In genomic region chr11:117998201-117998579, GRCh38 we compare ENCODE assay signal across 13 cellular contexts. TPM values are rescaled to one million over a fixed set of nuclear protein-coding genes. Genes with fewer than 3 reads are reported as not detected.
DNase-seq lines count a peak whose midpoint lies in the region; ATAC-seq and TF ChIP-seq lines count a peak whose summit lies in the region.
"Had no signal": no experiment of that assay in that cellular context is flagged by ENCODE, and none has a peak within 500 bp of the region (broad histone marks: within the 10 kb centered on the region; RNA-seq: fewer than 3 reads in every experiment).

No MANE protein-coding gene starts in this region.

- intact Hi-C loops in posterior vena cava (cut with DNase I) = no loop called here

- H3K4me3 ChIP-seq in tibial nerve = no peak overlapping the region

- peak overlapping the region; percentile 54 for H3K4me3 Mint-ChIP-seq in activated T-helper 17 cell treated with anti-CD3 and anti-CD28 coated beads, Interleukin-2, amount 50 U/mL, for 72 hours
- no peak overlapping the region for H3K4me3 Mint-ChIP-seq in osteocyte (ENCODE audit: unreplicated experiment)

- no peaks in the 10 kb centered on the region for H3K27me3 ChIP-seq in tibial nerve

- H3K4me1 Mint-ChIP-seq in activated T-helper 17 cell treated with anti-CD3 and anti-CD28 coated beads, Interleukin-2, amount 50 U/mL, for 72 hours = peaks cover 48% of the 10 kb centered on the region
- no peaks in the 10 kb centered on the region for H3K4me1 Mint-ChIP-seq in osteocyte (ENCODE audit: unreplicated experiment)

- no peaks in the 10 kb centered on the region for H3K27me3 Mint-ChIP-seq in activated T-helper 17 cell treated with anti-CD3 and anti-CD28 coated beads, Interleukin-2, amount 50 U/mL, for 72 hours
- H3K27me3 Mint-ChIP-seq in osteocyte (ENCODE audit: unreplicated experiment) = no peaks in the 10 kb centered on the region

- TF ChIP-seq CTCF in GM13977 (IDR thresholded peaks at IDR 0.05; ENCODE audit: extremely low read depth, insufficient read depth, missing control alignments) = no peak
- TF ChIP-seq CTCF in osteocyte (IDR thresholded peaks at IDR 0.05) = no peak
- no peak for TF ChIP-seq CTCF in tibial nerve (IDR thresholded peaks at IDR 0.05)

- ATAC-seq in GM19463 (IDR thresholded peaks at IDR 0.05; ENCODE audit: unreplicated experiment) (peak; percentile 58), HG03066 (IDR thresholded peaks at IDR 0.05; ENCODE audit: low read depth, unreplicated experiment) (peak; percentile 79), HG02840 (IDR thresholded peaks at IDR 0.05; ENCODE audit: low FRiP score, unreplicated experiment) (no peak)
- peak; percentile 45 for ATAC-seq in activated T-helper 17 cell treated with anti-CD3 and anti-CD28 coated beads, Interleukin-2, amount 50 U/mL, for 72 hours (replicated peaks)
- ATAC-seq: HCT116, sciatic nerve had no signal

- TF ChIP-seq POLR2A in tibial nerve (IDR thresholded peaks at IDR 0.05) = no peak

- H3K9me3 Mint-ChIP-seq in activated T-helper 17 cell treated with anti-CD3 and anti-CD28 coated beads, Interleukin-2, amount 50 U/mL, for 72 hours = no peaks in the 10 kb centered on the region
- no peaks in the 10 kb centered on the region for H3K9me3 Mint-ChIP-seq in osteocyte (ENCODE audit: unreplicated experiment)

- DNase-seq in GM13977 (ENCODE audit: low spot score) (peak; percentile 65), osteocyte (ENCODE audit: extremely low spot score, unreplicated experiment) (no peak), tibial nerve (ENCODE audit: low spot score in 2 of 2) (no peak), posterior vena cava (ENCODE audit: low spot score) (no peak)
- DNase-seq: kidney glomerular epithelial cell, NCI-H1436 had no signal

- in situ Hi-C loops in GM13977 (cut with MboI; ENCODE audit: low pct_unique_long_range_greater_than_20kb, low sequenced_read_pairs, unreplicated experiment) = no loop called here

- H3K27ac Mint-ChIP-seq in activated T-helper 17 cell treated with anti-CD3 and anti-CD28 coated beads, Interleukin-2, amount 50 U/mL, for 72 hours = peak overlapping the region; percentile 78
- H3K27ac Mint-ChIP-seq in osteocyte (ENCODE audit: unreplicated experiment) = no peak overlapping the region

- no peak overlapping the region for H3K27ac ChIP-seq in tibial nerve

- peaks cover 0 to 4% (median 0%) of the 10 kb centered on the region in 3 donors for H3K36me3 ChIP-seq in tibial nerve

- H3K36me3 Mint-ChIP-seq in activated T-helper 17 cell treated with anti-CD3 and anti-CD28 coated beads, Interleukin-2, amount 50 U/mL, for 72 hours (ENCODE audit: low read depth) = peaks cover 86% of the 10 kb centered on the region
- no peaks in the 10 kb centered on the region for H3K36me3 Mint-ChIP-seq in osteocyte (ENCODE audit: unreplicated experiment)

- 65 to 81% methylated on average over 3 of the region's 3 CpGs for WGBS in tibial nerve, 2 donors

- TF ChIP-seq EP300 in tibial nerve (IDR thresholded peaks at IDR 0.05) = no peak

- peaks cover 0 to 11% (median 0%) of the 10 kb centered on the region in 4 donors for H3K4me1 ChIP-seq in tibial nerve

- no peaks in the 10 kb centered on the region for H3K9me3 ChIP-seq in tibial nerve

RNA-seq across cellular contexts. Expression of gene IL10RA, which starts 12.0 kb away (rescaled TPM):
- 100 to 1,000 TPM in 1 of 2 donors, 10 to 100 TPM in 1; 63.0 to 108 TPM for total RNA-seq in activated T-helper 17 cell treated with anti-CD3 and anti-CD28 coated beads, Interleukin-2, amount 50 U/mL, for 72 hours
- total RNA-seq in osteocyte (not detected in 2 replicates), tibial nerve (10 to 100 TPM; 16.7 to 42.0 (median 25.9) TPM), posterior vena cava (10 to 100 TPM; 12.1 to 28.3 TPM)
- total RNA-seq: SK-MEL-5 had no signal

Comparison
In these comparisons a context has a peak if more than half of its experiments do, and no peak if none do; other contexts are left out.
1. RNA of gene IL10RA, which starts 12.0 kb away (total RNA-seq): 63.0 to 108 TPM in activated T-helper 17 cell treated with anti-CD3 and anti-CD28 coated beads, Interleukin-2, amount 50 U/mL, for 72 hours, 16.7 to 42.0 TPM in tibial nerve and 12.1 to 28.3 TPM in posterior vena cava; not detected in osteocyte; every median in the first group is over 10 times any median in the second.